Comparison of ENCODE assay signal across 1 cellular context in genomic region chr17:17836250-17836817, GRCh38.
TF ChIP-seq lines count a peak whose summit lies in the region.

No MANE protein-coding gene starts in this region.

TF ChIP-seq in HepG2, 621 proteins besides CTCF, POLR2A, EP300 and RAD21 (continued from another document and continues in another):
- peak; percentile 58 for TF ChIP-seq FOXP4 (CRISPR knock-in tag; IDR thresholded peaks at IDR 0.05)
- peak; percentile 83 for TF ChIP-seq ZSCAN12 (CRISPR knock-in tag; IDR thresholded peaks at IDR 0.05)
- TF ChIP-seq POLR2G (IDR thresholded peaks at IDR 0.05; ENCODE audit: low read depth, low read length): peak; percentile 96
- peak; percentile 95 for TF ChIP-seq ATF5 (CRISPR knock-in tag; IDR thresholded peaks at IDR 0.05; ENCODE audit: low read depth)
- no peak for TF ChIP-seq ZMAT5 (CRISPR knock-in tag; IDR thresholded peaks at IDR 0.05; ENCODE audit: borderline replicate concordance, low read depth)
- no peak; the same call in 1 of the 2 replicates for TF ChIP-seq ZNF615 (CRISPR knock-in tag; IDR thresholded peaks at IDR 0.05; ENCODE audit: borderline replicate concordance)
- 0 out of 2 replicates have a peak, but pooled peaks have one; percentile 48 for TF ChIP-seq ZNF510 (CRISPR knock-in tag; IDR thresholded peaks at IDR 0.05; ENCODE audit: low read depth)
- peak; percentile 66 for TF ChIP-seq ZNF609 (CRISPR knock-in tag; IDR thresholded peaks at IDR 0.05; ENCODE audit: borderline replicate concordance)
- TF ChIP-seq TSC22D2 (CRISPR knock-in tag; IDR thresholded peaks at IDR 0.05; ENCODE audit: borderline replicate concordance): no peak
- TF ChIP-seq IKZF5 (CRISPR knock-in tag; IDR thresholded peaks at IDR 0.05): peak; percentile 82; the same call in 1 of the 2 replicates
- TF ChIP-seq ZNF224 (CRISPR knock-in tag; IDR thresholded peaks at IDR 0.05): peak; percentile 84; the same call in 1 of the 2 replicates
- TF ChIP-seq RELA (CRISPR knock-in tag; IDR thresholded peaks at IDR 0.05): no peak
- no peak for TF ChIP-seq NFRKB (IDR thresholded peaks at IDR 0.05)
- peak; percentile 27; the same call in 1 of the 2 replicates for TF ChIP-seq KLF13 (CRISPR knock-in tag; IDR thresholded peaks at IDR 0.05)
- TF ChIP-seq FOSL2 (CRISPR knock-in tag; IDR thresholded peaks at IDR 0.05): peak; percentile 68
- peak; percentile 65 for TF ChIP-seq SNAPC2 (CRISPR knock-in tag; IDR thresholded peaks at IDR 0.05)
- TF ChIP-seq ZNF776 (CRISPR knock-in tag; IDR thresholded peaks at IDR 0.05): peak; percentile 79
- TF ChIP-seq MIER2 (CRISPR knock-in tag; IDR thresholded peaks at IDR 0.05): peak; percentile 13; the same call in 1 of the 2 replicates
- no peak; the same call in 1 of the 2 replicates for TF ChIP-seq ZNF672 (CRISPR knock-in tag; IDR thresholded peaks at IDR 0.05)
- TF ChIP-seq FOXM1 (CRISPR knock-in tag; IDR thresholded peaks at IDR 0.05): no peak
- no peak for TF ChIP-seq PBX3 (CRISPR knock-in tag; IDR thresholded peaks at IDR 0.05; ENCODE audit: borderline replicate concordance)
- no peak for TF ChIP-seq TRIM22 (IDR thresholded peaks at IDR 0.05)
- TF ChIP-seq ZNF605 (CRISPR knock-in tag; IDR thresholded peaks at IDR 0.05): peak; percentile 86
- no peak for TF ChIP-seq ZNF674 (CRISPR knock-in tag; IDR thresholded peaks at IDR 0.05; ENCODE audit: low read depth)
- 0 out of 2 replicates have a peak, but pooled peaks have one; percentile 30 for TF ChIP-seq DNMT3B (CRISPR knock-in tag; conservative IDR thresholded peaks at IDR 0.05)
- peak; percentile 72 for TF ChIP-seq ZNF747 (CRISPR knock-in tag; IDR thresholded peaks at IDR 0.05; ENCODE audit: borderline replicate concordance)
- peak; percentile 32; the same call in 1 of the 2 replicates for TF ChIP-seq POGZ (CRISPR knock-in tag; IDR thresholded peaks at IDR 0.05)
- peak; percentile 48 for TF ChIP-seq XRCC5 (optimal IDR thresholded peaks at IDR 0.05; ENCODE audit: low read length)
- TF ChIP-seq ZNF10 (CRISPR knock-in tag; IDR thresholded peaks at IDR 0.05; ENCODE audit: borderline replicate concordance, low read depth): no peak
- TF ChIP-seq CAMTA2 (CRISPR knock-in tag; IDR thresholded peaks at IDR 0.05; ENCODE audit: borderline replicate concordance): peak; percentile 86
- TF ChIP-seq ZNF644 (CRISPR knock-in tag; IDR thresholded peaks at IDR 0.05; ENCODE audit: low read depth): no peak
- TF ChIP-seq RXRB (CRISPR knock-in tag; IDR thresholded peaks at IDR 0.05; ENCODE audit: borderline replicate concordance): peak; percentile 99
- TF ChIP-seq ZNF501 (CRISPR knock-in tag; IDR thresholded peaks at IDR 0.05): peak; percentile 54
- TF ChIP-seq SALL2 (CRISPR knock-in tag; IDR thresholded peaks at IDR 0.05): peak; percentile 56; the same call in 1 of the 2 replicates
- TF ChIP-seq ZNF205 (CRISPR knock-in tag; IDR thresholded peaks at IDR 0.05): no peak
- peak; percentile 80 for TF ChIP-seq HOXA3 (CRISPR knock-in tag; IDR thresholded peaks at IDR 0.05)
- no peak for TF ChIP-seq DZIP1 (CRISPR knock-in tag; IDR thresholded peaks at IDR 0.05)
- TF ChIP-seq ZBTB8A (CRISPR knock-in tag; IDR thresholded peaks at IDR 0.05; ENCODE audit: borderline replicate concordance, low read depth): no peak
- no peak for TF ChIP-seq LCORL (IDR thresholded peaks at IDR 0.05)
- no peak; the same call in 1 of the 2 replicates for TF ChIP-seq LCORL (CRISPR knock-in tag; IDR thresholded peaks at IDR 0.05)
- peak; percentile 53 for TF ChIP-seq AHR (CRISPR knock-in tag; IDR thresholded peaks at IDR 0.05)
- TF ChIP-seq ATF2 (CRISPR knock-in tag; IDR thresholded peaks at IDR 0.05): peak; percentile 98
- TF ChIP-seq MAF1 (CRISPR knock-in tag; IDR thresholded peaks at IDR 0.05; ENCODE audit: borderline replicate concordance): peak; percentile 69; the same call in 1 of the 2 replicates
- TF ChIP-seq AFF4 (CRISPR knock-in tag; IDR thresholded peaks at IDR 0.05): peak; percentile 75
